Comparison of ENCODE assay signal across 8 cellular contexts in the genomic region with DNA sequence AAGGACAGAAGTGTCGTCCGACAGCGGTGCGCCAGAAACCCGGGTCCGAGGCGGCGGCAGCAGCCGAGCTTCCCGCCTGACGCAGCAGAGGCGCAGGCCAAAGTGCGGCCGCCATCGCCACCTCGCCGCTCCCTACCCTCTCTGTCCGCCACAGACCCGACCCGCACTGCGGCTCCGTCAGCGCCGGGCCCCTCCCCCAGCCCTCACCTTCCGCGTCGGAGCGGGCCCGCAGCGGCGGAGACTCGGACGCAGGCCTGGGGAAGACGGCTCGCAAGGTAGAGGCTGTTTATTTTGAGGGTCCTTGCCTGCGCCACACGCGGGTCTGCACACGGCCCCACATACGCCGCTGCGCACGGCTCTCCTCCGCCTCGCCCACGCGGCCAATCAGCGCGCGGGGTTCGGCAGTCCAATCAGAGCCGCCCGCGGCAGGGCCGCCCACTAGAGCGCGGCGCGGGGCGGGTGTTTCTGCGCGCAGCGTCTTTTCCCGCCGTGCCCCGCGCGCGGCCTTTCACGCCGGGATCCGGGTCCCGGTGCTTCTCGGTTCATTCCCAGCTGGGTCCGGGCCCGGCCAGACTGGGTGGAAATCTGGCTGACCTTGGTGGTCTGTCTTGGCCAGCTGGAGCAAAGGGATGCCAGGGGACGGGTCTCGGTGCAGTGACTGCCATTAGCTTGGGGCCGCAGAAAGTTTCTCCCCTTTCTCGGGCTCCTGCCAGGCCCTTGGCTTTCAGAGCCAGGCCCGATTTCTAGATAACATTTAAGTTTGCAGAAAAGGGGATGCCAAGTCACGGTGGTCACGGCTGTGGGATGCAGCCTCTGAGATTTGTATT. TPM values are rescaled to one million over a fixed set of nuclear protein-coding genes. Genes with fewer than 3 reads are reported as not detected.
DNase-seq lines count a peak whose midpoint lies in the region; ATAC-seq and TF ChIP-seq lines count a peak whose summit lies in the region.

A gene (minus strand): TSS at position 328 of the 827 bp plus-strand sequence. CDS start 12,139 bp downstream, outside the sequence.

- DNase-seq in DMS114 treated with DMSO at 0.1 percent for 48 hours (lab: John Stamatoyannopoulos, UW; ENCODE audit: unreplicated experiment), result peak; percentile 81
- DNase-seq in OCI-M2 (lab: John Stamatoyannopoulos, UW; ENCODE audit: unreplicated experiment), result peak; percentile 41
- DNase-seq in activated T-cell treated with anti-CD3 and anti-CD28 coated beads for 4 hours, result peak; percentile 86
- DNase-seq in epithelial cell of esophagus (ENCODE audit: low read depth), result peak; percentile 96
- peak; percentile 93 to 96 (median 96) for DNase-seq in mucosa of descending colon
- DNase-seq in stimulated activated CD8-positive, alpha-beta memory T cell treated with anti-CD3 and anti-CD28 coated beads, Interleukin-4, amount 100 ng/mL, for 1 hour (ENCODE audit: low read depth in 2 of 2, low spot score in 1 of 2), result peak; percentile 68 to 80

- TF ChIP-seq EP300 in Ishikawa (IDR thresholded peaks at IDR 0.05; ENCODE audit: borderline replicate concordance), result peak; percentile 20; the same call in 1 of the 2 replicates

- intact Hi-C loops in mucosa of descending colon (cut with DNase I, micrococcal nuclease), result loop anchor here in 1 of 2 donors (5.0 kb wide), 1 partner anchor 64 kb away; a partner anchor contains a TSS

- TF ChIP-seq RAD21 in Ishikawa (IDR thresholded peaks at IDR 0.05; ENCODE audit: low read depth), result no peak

- peaks cover 47% of the 10 kb centered on the region for H3K4me1 ChIP-seq in mucosa of descending colon (ENCODE audit: low read depth)

- peak within 1 kb of the TSS; percentile 85 for H3K4me3 ChIP-seq in epithelial cell of esophagus (ENCODE audit: low read length)
- H3K4me3 ChIP-seq in mucosa of descending colon, result peak within 1 kb of the TSS; percentile 98

- H3K36me3 ChIP-seq in mucosa of descending colon (ENCODE audit: low read depth), result no peaks in the 10 kb centered on the region

- peak; percentile 94 for ATAC-seq in GM21576 (IDR thresholded peaks at IDR 0.05; ENCODE audit: unreplicated experiment)
- ATAC-seq in mucosa of descending colon, result peak; percentile 96

- no peaks in the 10 kb centered on the region for H3K9me3 ChIP-seq in mucosa of descending colon

- TF ChIP-seq CTCF in epithelial cell of esophagus (IDR thresholded peaks at IDR 0.05; ENCODE audit: insufficient read depth, low read depth, low read length, missing control alignments), result no peak
- no peak for TF ChIP-seq CTCF in mucosa of descending colon (IDR thresholded peaks at IDR 0.05)

TF ChIP-seq in Ishikawa, 13 proteins besides CTCF, POLR2A, EP300 and RAD21:
- peak; percentile 13; the same call in 1 of the 2 replicates for TF ChIP-seq TCF12 (IDR thresholded peaks at IDR 0.05; ENCODE audit: low read depth)
- TF ChIP-seq, protein P1, sequence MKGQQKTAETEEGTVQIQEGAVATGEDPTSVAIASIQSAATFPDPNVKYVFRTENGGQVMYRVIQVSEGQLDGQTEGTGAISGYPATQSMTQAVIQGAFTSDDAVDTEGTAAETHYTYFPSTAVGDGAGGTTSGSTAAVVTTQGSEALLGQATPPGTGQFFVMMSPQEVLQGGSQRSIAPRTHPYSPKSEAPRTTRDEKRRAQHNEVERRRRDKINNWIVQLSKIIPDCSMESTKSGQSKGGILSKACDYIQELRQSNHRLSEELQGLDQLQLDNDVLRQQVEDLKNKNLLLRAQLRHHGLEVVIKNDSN (IDR thresholded peaks at IDR 0.05), result 0 out of 2 replicates have a peak, but pooled peaks have one; percentile 22
- no peak for TF ChIP-seq TEAD4 (IDR thresholded peaks at IDR 0.05)
- peak; percentile 43; the same call in 1 of the 2 replicates for TF ChIP-seq CREB1 (IDR thresholded peaks at IDR 0.05; ENCODE audit: low read depth)
- peak; percentile 96 for TF ChIP-seq TAF1 (IDR thresholded peaks at IDR 0.05; ENCODE audit: low read depth)
- TF ChIP-seq, protein P2, sequence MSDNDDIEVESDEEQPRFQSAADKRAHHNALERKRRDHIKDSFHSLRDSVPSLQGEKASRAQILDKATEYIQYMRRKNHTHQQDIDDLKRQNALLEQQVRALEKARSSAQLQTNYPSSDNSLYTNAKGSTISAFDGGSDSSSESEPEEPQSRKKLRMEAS (IDR thresholded peaks at IDR 0.05), result peak; percentile 91
- TF ChIP-seq ZBTB7A (IDR thresholded peaks at IDR 0.05; ENCODE audit: low read depth), result 0 out of 2 replicates have a peak, but pooled peaks have one; percentile 59
- TF ChIP-seq FOXM1 (IDR thresholded peaks at IDR 0.05; ENCODE audit: borderline replicate concordance, low read depth), result no peak
- TF ChIP-seq CEBPB (IDR thresholded peaks at IDR 0.05), result no peak
- TF ChIP-seq, protein P3, sequence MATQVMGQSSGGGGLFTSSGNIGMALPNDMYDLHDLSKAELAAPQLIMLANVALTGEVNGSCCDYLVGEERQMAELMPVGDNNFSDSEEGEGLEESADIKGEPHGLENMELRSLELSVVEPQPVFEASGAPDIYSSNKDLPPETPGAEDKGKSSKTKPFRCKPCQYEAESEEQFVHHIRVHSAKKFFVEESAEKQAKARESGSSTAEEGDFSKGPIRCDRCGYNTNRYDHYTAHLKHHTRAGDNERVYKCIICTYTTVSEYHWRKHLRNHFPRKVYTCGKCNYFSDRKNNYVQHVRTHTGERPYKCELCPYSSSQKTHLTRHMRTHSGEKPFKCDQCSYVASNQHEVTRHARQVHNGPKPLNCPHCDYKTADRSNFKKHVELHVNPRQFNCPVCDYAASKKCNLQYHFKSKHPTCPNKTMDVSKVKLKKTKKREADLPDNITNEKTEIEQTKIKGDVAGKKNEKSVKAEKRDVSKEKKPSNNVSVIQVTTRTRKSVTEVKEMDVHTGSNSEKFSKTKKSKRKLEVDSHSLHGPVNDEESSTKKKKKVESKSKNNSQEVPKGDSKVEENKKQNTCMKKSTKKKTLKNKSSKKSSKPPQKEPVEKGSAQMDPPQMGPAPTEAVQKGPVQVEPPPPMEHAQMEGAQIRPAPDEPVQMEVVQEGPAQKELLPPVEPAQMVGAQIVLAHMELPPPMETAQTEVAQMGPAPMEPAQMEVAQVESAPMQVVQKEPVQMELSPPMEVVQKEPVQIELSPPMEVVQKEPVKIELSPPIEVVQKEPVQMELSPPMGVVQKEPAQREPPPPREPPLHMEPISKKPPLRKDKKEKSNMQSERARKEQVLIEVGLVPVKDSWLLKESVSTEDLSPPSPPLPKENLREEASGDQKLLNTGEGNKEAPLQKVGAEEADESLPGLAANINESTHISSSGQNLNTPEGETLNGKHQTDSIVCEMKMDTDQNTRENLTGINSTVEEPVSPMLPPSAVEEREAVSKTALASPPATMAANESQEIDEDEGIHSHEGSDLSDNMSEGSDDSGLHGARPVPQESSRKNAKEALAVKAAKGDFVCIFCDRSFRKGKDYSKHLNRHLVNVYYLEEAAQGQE (IDR thresholded peaks at IDR 0.05; ENCODE audit: low read depth), result no peak
- TF ChIP-seq YY1 (IDR thresholded peaks at IDR 0.05; ENCODE audit: low read depth), result peak; percentile 75
- no peak for TF ChIP-seq NFIC (IDR thresholded peaks at IDR 0.05)
- peak; percentile 82 for TF ChIP-seq EGR1 (IDR thresholded peaks at IDR 0.05)

RNA-seq across cellular contexts. Expression of the gene that starts here (rescaled TPM):
- 100 to 1,000 TPM; 223 to 353 (median 234) TPM for total RNA-seq in mucosa of descending colon

Comparison
In these comparisons a context has a peak if more than half of its experiments do, and no peak if none do; other contexts are left out.
1. Peak in every context shown above with its lines: DNase-seq, ATAC-seq and H3K4me3 ChIP-seq.
2. DNase-seq: peak in every context shown above with its lines; median percentile 96 in epithelial cell of esophagus; 96 in mucosa of descending colon; 86 in activated T-cell treated with anti-CD3 and anti-CD28 coated beads for 4 hours; 81 in DMS114 treated with DMSO at 0.1 percent for 48 hours; 74 in stimulated activated CD8-positive, alpha-beta memory T cell treated with anti-CD3 and anti-CD28 coated beads, Interleukin-4, amount 100 ng/mL, for 1 hour; 41 in OCI-M2.